Comparison of ENCODE assay signal across 11 cellular contexts in genomic region chr5:133848306-133848924, GRCh38.
DNase-seq lines count a peak whose midpoint lies in the region; ATAC-seq and TF ChIP-seq lines count a peak whose summit lies in the region.
"Had no signal": no experiment of that assay in that cellular context is flagged by ENCODE, and none has a peak within 500 bp of the region (broad histone marks: within the 10 kb centered on the region; RNA-seq: fewer than 3 reads in every experiment).

No MANE protein-coding gene starts in this region.

- H3K4me1 ChIP-seq in tibial nerve: no peaks in the 10 kb centered on the region
- H3K4me1 ChIP-seq: A549 had no signal

- no peak overlapping the region for H3K27ac ChIP-seq in tibial nerve

- H3K4me3 Mint-ChIP-seq in activated CD8-positive, alpha-beta T cell treated with anti-CD3 and anti-CD28 coated beads, Interleukin-2, amount 10 ng/mL, durations not matched to agents 7 days and 5 days: no peak overlapping the region
- H3K4me3 Mint-ChIP-seq in neural crest cell: no peak overlapping the region

- H3K9me3 ChIP-seq in tibial nerve: no peaks in the 10 kb centered on the region
- H3K9me3 ChIP-seq: A549 had no signal

- H3K4me3 ChIP-seq in tibial nerve: no peak overlapping the region
- H3K4me3 ChIP-seq: A549 had no signal

- peak in 2 of 3 experiments; percentile 42 to 77 for DNase-seq in NCI-H1417 (lab: John Stamatoyannopoulos, UW)
- no peak for DNase-seq in NCI-H1417 treated with DMSO at 0.1 percent for 48 hours (lab: John Stamatoyannopoulos, UW)
- peak; percentile 8 for DNase-seq in LHCN-M2 (ENCODE audit: low read depth)
- DNase-seq in activated CD8-positive, alpha-beta T cell treated with anti-CD3 and anti-CD28 coated beads, Interleukin-2, amount 10 ng/mL, durations not matched to agents 7 days and 5 days: peak; percentile 45
- DNase-seq in neural crest cell (ENCODE audit: low read depth, low spot score): no peak
- no peak for DNase-seq in tibial nerve (ENCODE audit: low spot score in 2 of 2)
- no peak for DNase-seq in GM13977 (ENCODE audit: low spot score)
- DNase-seq: activated CD4-positive, alpha-beta T cell treated with anti-CD3 and anti-CD28 coated beads for 1 hour; NCI-H2107 had no signal

- in situ Hi-C loops in GM13977 (cut with MboI; ENCODE audit: low pct_unique_long_range_greater_than_20kb, low sequenced_read_pairs, unreplicated experiment): no loop called here

- no peaks in the 10 kb centered on the region for H3K9me3 Mint-ChIP-seq in activated CD8-positive, alpha-beta T cell treated with anti-CD3 and anti-CD28 coated beads, Interleukin-2, amount 10 ng/mL, durations not matched to agents 7 days and 5 days (ENCODE audit: insufficient read depth)
- peaks cover 2% of the 10 kb centered on the region for H3K9me3 Mint-ChIP-seq in neural crest cell

- 76 to 80% methylated on average over 9 of the region's 9 CpGs for WGBS in tibial nerve, 2 donors

- no peak for TF ChIP-seq POLR2A in tibial nerve (IDR thresholded peaks at IDR 0.05)

- no peak for TF ChIP-seq EP300 in tibial nerve (IDR thresholded peaks at IDR 0.05)

- peak overlapping the region; percentile 75 for H3K27ac Mint-ChIP-seq in activated CD8-positive, alpha-beta T cell treated with anti-CD3 and anti-CD28 coated beads, Interleukin-2, amount 10 ng/mL, durations not matched to agents 7 days and 5 days
- H3K27ac Mint-ChIP-seq in neural crest cell (ENCODE audit: unreplicated experiment): peak overlapping the region; percentile 83

- H3K36me3 ChIP-seq in tibial nerve: no peaks in the 10 kb centered on the region

- ATAC-seq in activated CD8-positive, alpha-beta T cell treated with anti-CD3 and anti-CD28 coated beads, Interleukin-2, amount 10 ng/mL, durations not matched to agents 7 days and 5 days: peak; percentile 60
- ATAC-seq in HG03571 (IDR thresholded peaks at IDR 0.05; ENCODE audit: unreplicated experiment): no peak
- ATAC-seq: A549 had no signal

- POLR2A ChIA-PET in activated CD8-positive, alpha-beta T cell treated with anti-CD3 and anti-CD28 coated beads, Interleukin-2, amount 10 ng/mL, durations not matched to agents 7 days and 5 days (lab: Charles Lee): no interaction called here

- peaks cover 26% of the 10 kb centered on the region for H3K4me1 Mint-ChIP-seq in activated CD8-positive, alpha-beta T cell treated with anti-CD3 and anti-CD28 coated beads, Interleukin-2, amount 10 ng/mL, durations not matched to agents 7 days and 5 days (ENCODE audit: low read depth)
- peaks cover 4% of the 10 kb centered on the region for H3K4me1 Mint-ChIP-seq in neural crest cell

- no peaks in the 10 kb centered on the region for H3K27me3 ChIP-seq in tibial nerve

- TF ChIP-seq CTCF in neural crest cell (conservative IDR thresholded peaks at IDR 0.05) (no peak), tibial nerve (IDR thresholded peaks at IDR 0.05) (no peak), GM13977 (IDR thresholded peaks at IDR 0.05; ENCODE audit: extremely low read depth, insufficient read depth, missing control alignments) (no peak)

- CTCF ChIA-PET in activated CD8-positive, alpha-beta T cell treated with anti-CD3 and anti-CD28 coated beads, Interleukin-2, amount 10 ng/mL, durations not matched to agents 7 days and 5 days (lab: Charles Lee): interaction anchor here (1.0 kb wide), 1 partner anchor 21 kb away, joined by 5 read pairs; no protein-coding TSS in a partner anchor

- H3K27me3 Mint-ChIP-seq in activated CD8-positive, alpha-beta T cell treated with anti-CD3 and anti-CD28 coated beads, Interleukin-2, amount 10 ng/mL, durations not matched to agents 7 days and 5 days (ENCODE audit: low read depth): peaks cover 8% of the 10 kb centered on the region
- H3K27me3 Mint-ChIP-seq in neural crest cell (ENCODE audit: low read depth): no peaks in the 10 kb centered on the region

- no peaks in the 10 kb centered on the region for H3K36me3 Mint-ChIP-seq in activated CD8-positive, alpha-beta T cell treated with anti-CD3 and anti-CD28 coated beads, Interleukin-2, amount 10 ng/mL, durations not matched to agents 7 days and 5 days (ENCODE audit: low read depth)
- no peaks in the 10 kb centered on the region for H3K36me3 Mint-ChIP-seq in neural crest cell (ENCODE audit: low read depth)

Comparison
In these comparisons a context has a peak if more than half of its experiments do, and no peak if none do; other contexts are left out.
1. DNase-seq: peak in NCI-H1417 (2 of 3), LHCN-M2 (single experiment) and activated CD8-positive, alpha-beta T cell treated with anti-CD3 and anti-CD28 coated beads, Interleukin-2, amount 10 ng/mL, durations not matched to agents 7 days and 5 days (single experiment); none in NCI-H1417 treated with DMSO at 0.1 percent for 48 hours (single experiment), neural crest cell (single experiment), tibial nerve (0 of 2) and GM13977 (single experiment).